Comparison of ENCODE assay signal across 9 cellular contexts in genomic region chr15:31357148-31357547, GRCh38. TPM values are rescaled to one million over a fixed set of nuclear protein-coding genes. Genes with fewer than 3 reads are reported as not detected.
A peak's percentile ranks its signal among the peaks of the same experiment; 100 is the strongest.
DNase-seq lines count a peak whose midpoint lies in the region; ATAC-seq, FAIRE-seq and TF ChIP-seq lines count a peak whose summit lies in the region.
"Had no signal": no experiment of that assay in that cellular context is flagged by ENCODE, and none has a peak within 500 bp of the region (broad histone marks: within the 10 kb centered on the region; RNA-seq: fewer than 3 reads in every experiment).

No MANE protein-coding gene starts in this region.

- DNase-seq in GM13976 (ENCODE audit: low spot score), result peak; percentile 51
- DNase-seq in NAMALWA (ENCODE audit: low spot score), result peak; percentile 49
- DNase-seq in central memory CD4-positive, alpha-beta T cell, result peak; percentile 51
- no peak for DNase-seq in small intestine
- no peak for DNase-seq in Caco-2
- DNase-seq in Ammon's horn (ENCODE audit: low spot score), result no peak
- DNase-seq in AML-193 (lab: John Stamatoyannopoulos, UW), result no peak
- DNase-seq: NCI-H526 treated with DMSO at 0.1 percent for 48 hours had no signal

- H3K4me3 Mint-ChIP-seq in Caco-2 (ENCODE audit: unreplicated experiment), result no peak overlapping the region

- H3K36me3 ChIP-seq in small intestine (ENCODE audit: control insufficient read depth in 2 of 2, insufficient read depth in 2 of 2, low read length in 2 of 2) (no peaks in the 10 kb centered on the region), Caco-2 (ENCODE audit: control insufficient read depth, insufficient read depth, low read length) (peaks cover 2% of the 10 kb centered on the region)

- H3K27me3 ChIP-seq in small intestine (ENCODE audit: control insufficient read depth in 2 of 2, insufficient read depth in 2 of 2, low read length in 2 of 2) (no peaks in the 10 kb centered on the region), Caco-2 (replicated peaks; ENCODE audit: control insufficient read depth, insufficient read depth, low read length) (no peaks in the 10 kb centered on the region)

- POLR2A ChIA-PET in Caco-2 (lab: Charles Lee), result no interaction called here

- TF ChIP-seq CTCF in GM13976 (IDR thresholded peaks at IDR 0.05; ENCODE audit: borderline replicate concordance, control extremely low read depth, extremely low read depth, insufficient read depth, missing control alignments), result no peak
- no peak for TF ChIP-seq CTCF in Caco-2 (IDR thresholded peaks at IDR 0.05; ENCODE audit: insufficient read depth in 1 of 2, low read depth in 1 of 2, low read length in 1 of 2, severe bottlenecking in 1 of 2, unreplicated experiment in 1 of 2)

- H3K4me1 ChIP-seq in small intestine (ENCODE audit: control insufficient read depth in 2 of 2, insufficient read depth in 1 of 2, low read depth in 1 of 2, low read length in 1 of 2) (peaks cover 21 to 67% of the 10 kb centered on the region in 2 donors), Caco-2 (peaks cover 12% of the 10 kb centered on the region)

- FAIRE-seq in small intestine (lab: Jason Lieb, UNC), result no peak

- no TSS peak for BruUV-seq in Caco-2 (replicated peaks; lab: Mats Ljungman, UMichigan)

- no peaks in the 10 kb centered on the region for H3K27me3 Mint-ChIP-seq in Caco-2 (ENCODE audit: insufficient read depth, unreplicated experiment)

- in situ Hi-C loops in GM13976 (cut with MboI; ENCODE audit: low sequenced_read_pairs, unreplicated experiment), result no loop called here

- H3K9me3 ChIP-seq in small intestine (ENCODE audit: control insufficient read depth, low read depth), result no peaks in the 10 kb centered on the region
- no peaks in the 10 kb centered on the region for H3K9me3 ChIP-seq in Caco-2

- intact Hi-C loops in Caco-2 (cut with micrococcal nuclease; ENCODE audit: unreplicated experiment), result no loop called here

- no peak for ATAC-seq in GM19328 (IDR thresholded peaks at IDR 0.05; ENCODE audit: unreplicated experiment)

- CTCF ChIA-PET in Caco-2 (lab: Charles Lee), result no interaction called here

- H3K4me1 Mint-ChIP-seq in Caco-2 (ENCODE audit: low read depth, unreplicated experiment), result peaks cover 4% of the 10 kb centered on the region

- peak overlapping the region; percentile 73 to 80 for H3K27ac ChIP-seq in small intestine (ENCODE audit: low read depth in 1 of 2, low read length in 1 of 2)

- H3K36me3 Mint-ChIP-seq in Caco-2 (ENCODE audit: insufficient read depth, unreplicated experiment), result no peaks in the 10 kb centered on the region

- H3K9me3 Mint-ChIP-seq in Caco-2 (ENCODE audit: unreplicated experiment), result no peaks in the 10 kb centered on the region

- no peak overlapping the region for H3K27ac Mint-ChIP-seq in Caco-2 (ENCODE audit: unreplicated experiment)

- H3K4me3 ChIP-seq in small intestine (ENCODE audit: low read depth in 1 of 2, low read length in 2 of 2), result no peak overlapping the region
- no peak overlapping the region for H3K4me3 ChIP-seq in Caco-2 (ENCODE audit: low read depth, low read length)

- 56 to 75% (median 65%) methylated on average over 13 of the region's 13 CpGs for WGBS in small intestine, 3 donors

RNA-seq across cellular contexts. Expression of gene KLF13, which starts 30.5 kb away (rescaled TPM):
- polyA plus RNA-seq in small intestine, result 10 to 100 TPM; 50.6 to 61.3 (median 51.9) TPM
- 16.6 and 18.8 TPM in 2 replicates for total RNA-seq in Caco-2 (2022)

Comparison
In these comparisons a context has a peak if more than half of its experiments do, and no peak if none do; other contexts are left out.
1. DNase-seq: peak in GM13976 (single experiment), NAMALWA (single experiment) and central memory CD4-positive, alpha-beta T cell (single experiment); none in small intestine (single experiment), Caco-2 (0 of 2), Ammon's horn (single experiment) and AML-193 (0 of 2).